In the genomic region with DNA sequence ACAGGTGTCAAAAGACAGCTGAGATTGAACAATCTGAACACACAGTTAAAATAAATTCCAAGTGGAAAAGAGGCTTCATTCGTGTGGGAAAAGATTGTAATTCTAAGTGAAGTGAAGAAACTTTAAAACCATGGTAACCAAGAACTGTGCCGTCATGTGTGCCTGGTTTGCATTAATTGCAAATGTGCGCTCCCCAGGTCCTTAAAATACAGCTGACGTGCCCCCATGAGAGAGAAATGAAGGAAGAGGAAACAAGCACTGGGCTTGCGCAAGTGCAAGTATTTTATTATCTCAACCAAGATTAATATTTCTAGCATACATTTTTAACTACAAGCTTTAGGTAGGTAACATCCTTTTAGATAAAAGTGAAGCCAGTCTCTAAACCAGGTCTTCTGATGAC, we compare ENCODE assay signal across 20 cellular contexts.
"Had no signal": no experiment of that assay in that cellular context is flagged by ENCODE, and none has a peak within 500 bp of the region (broad histone marks: within the 10 kb centered on the region; RNA-seq: fewer than 3 reads in every experiment).

No MANE protein-coding gene starts in this region.

- H3K4me1 Mint-ChIP-seq: natural killer cell; stimulated activated effector memory CD8-positive, alpha-beta T cell treated with anti-CD3 and anti-CD28 coated beads, Interleukin-12 subunit alpha, Interleukin-12 subunit beta, amount 100 ng/mL, for 72 hours had no signal

- H3K27ac Mint-ChIP-seq: effector memory CD8-positive, alpha-beta T cell; natural killer cell; stimulated activated effector memory CD8-positive, alpha-beta T cell treated with anti-CD3 and anti-CD28 coated beads, Interleukin-12 subunit alpha, Interleukin-12 subunit beta, amount 100 ng/mL, for 72 hours had no signal

- H3K27ac ChIP-seq: coronary artery, esophagus squamous epithelium, lower lobe of right lung, ovary, right lobe of liver, testis, tibial nerve, upper lobe of left lung had no signal

- H3K4me3 Mint-ChIP-seq: effector memory CD8-positive, alpha-beta T cell; natural killer cell; stimulated activated effector memory CD8-positive, alpha-beta T cell treated with anti-CD3 and anti-CD28 coated beads, Interleukin-12 subunit alpha, Interleukin-12 subunit beta, amount 100 ng/mL, for 72 hours had no signal

- H3K36me3 ChIP-seq: esophagus squamous epithelium, lower lobe of right lung, ovary, right lobe of liver, tibial nerve, upper lobe of left lung had no signal

- H3K4me1 ChIP-seq: right lobe of liver, tibial nerve had no signal

- H3K9me3 Mint-ChIP-seq: stimulated activated effector memory CD8-positive, alpha-beta T cell treated with anti-CD3 and anti-CD28 coated beads, Interleukin-12 subunit alpha, Interleukin-12 subunit beta, amount 100 ng/mL, for 72 hours had no signal

- H3K4me3 ChIP-seq: coronary artery, esophagus squamous epithelium, lower lobe of right lung, ovary, right lobe of liver, testis, tibial nerve, upper lobe of left lung had no signal

- ATAC-seq: effector memory CD8-positive, alpha-beta T cell; left ventricle myocardium superior; lower lobe of right lung; natural killer cell; right lobe of liver; stimulated activated effector memory CD8-positive, alpha-beta T cell treated with anti-CD3 and anti-CD28 coated beads, Interleukin-12 subunit alpha, Interleukin-12 subunit beta, amount 100 ng/mL, for 72 hours; stimulated activated naive CD8-positive, alpha-beta T cell treated with anti-CD3 and anti-CD28 coated beads, Interleukin-15, Interleukin-2, amounts not matched to agents 100 U/mL and 50 U/mL, for 24 hours had no signal

- H3K36me3 Mint-ChIP-seq: natural killer cell; stimulated activated effector memory CD8-positive, alpha-beta T cell treated with anti-CD3 and anti-CD28 coated beads, Interleukin-12 subunit alpha, Interleukin-12 subunit beta, amount 100 ng/mL, for 72 hours had no signal

- DNase-seq: effector memory CD8-positive, alpha-beta T cell; erythroblast; esophagus squamous epithelium; foreskin melanocyte; left ventricle myocardium superior; lower lobe of right lung; natural killer cell; occipital lobe; ovary; posterior cingulate gyrus; right lobe of liver; stimulated activated CD4-positive, alpha-beta T cell treated with anti-CD3 and anti-CD28 coated beads, Interleukin-2, amount 100 ng/mL, for 24 hours; stimulated activated CD4-positive, alpha-beta T cell treated with anti-CD3 and anti-CD28 coated beads, Interleukin-4, amount 100 ng/mL, for 24 hours; stimulated activated naive CD8-positive, alpha-beta T cell treated with anti-CD3 and anti-CD28 coated beads, Interleukin-15, Interleukin-2, amounts not matched to agents 100 U/mL and 50 U/mL, for 24 hours; substantia nigra; testis; upper lobe of left lung had no signal

- H3K27me3 ChIP-seq: esophagus squamous epithelium, ovary, right lobe of liver, testis, tibial nerve, upper lobe of left lung had no signal

- H3K9me3 ChIP-seq: esophagus squamous epithelium, lower lobe of right lung, ovary, right lobe of liver, testis, tibial nerve, upper lobe of left lung had no signal
